Comparison of ENCODE assay signal across 1 cellular context in the genomic region with DNA sequence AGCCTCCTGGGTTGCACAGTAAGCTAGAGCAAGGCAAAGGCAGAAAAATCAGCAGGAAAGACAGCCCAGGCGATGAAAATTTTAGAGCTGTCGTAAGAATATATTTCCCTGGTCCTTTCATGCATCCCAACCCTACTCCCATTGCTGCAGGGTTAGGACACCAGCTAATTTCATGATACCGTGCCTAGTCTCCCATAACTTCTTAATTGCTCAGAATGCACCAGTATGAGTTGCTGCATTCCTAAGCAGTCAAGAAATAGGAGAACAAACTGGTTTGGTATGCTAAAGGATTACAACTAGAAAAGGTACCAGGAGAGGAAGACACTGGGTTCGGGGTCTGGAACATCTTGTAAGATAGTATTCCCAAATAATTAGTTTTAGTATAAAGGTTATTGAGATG.
TF ChIP-seq lines count a peak whose summit lies in the region.

No MANE protein-coding gene starts in this region.

TF ChIP-seq in HepG2, 621 proteins besides CTCF, POLR2A, EP300 and RAD21 (continued from another document):
- TF ChIP-seq, protein P1, sequence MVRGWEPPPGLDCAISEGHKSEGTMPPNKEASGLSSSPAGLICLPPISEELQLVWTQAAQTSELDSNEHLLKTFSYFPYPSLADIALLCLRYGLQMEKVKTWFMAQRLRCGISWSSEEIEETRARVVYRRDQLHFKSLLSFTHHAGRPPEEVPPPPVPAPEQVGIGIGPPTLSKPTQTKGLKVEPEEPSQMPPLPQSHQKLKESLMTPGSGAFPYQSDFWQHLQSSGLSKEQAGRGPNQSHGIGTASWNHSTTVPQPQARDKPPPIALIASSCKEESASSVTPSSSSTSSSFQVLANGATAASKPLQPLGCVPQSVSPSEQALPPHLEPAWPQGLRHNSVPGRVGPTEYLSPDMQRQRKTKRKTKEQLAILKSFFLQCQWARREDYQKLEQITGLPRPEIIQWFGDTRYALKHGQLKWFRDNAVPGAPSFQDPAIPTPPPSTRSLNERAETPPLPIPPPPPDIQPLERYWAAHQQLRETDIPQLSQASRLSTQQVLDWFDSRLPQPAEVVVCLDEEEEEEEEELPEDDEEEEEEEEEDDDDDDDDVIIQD (CRISPR knock-in tag; IDR thresholded peaks at IDR 0.05; ENCODE audit: low read depth), result no peak
TF ChIP-seq in HepG2: peak in this region for 0.
